ENCODE assay signal across 8 cellular contexts in genomic region chrX:41010188-41010846, GRCh38.
A peak's percentile ranks its signal among the peaks of the same experiment; 100 is the strongest.
DNase-seq lines count a peak whose midpoint lies in the region; ATAC-seq and TF ChIP-seq lines count a peak whose summit lies in the region.

No MANE protein-coding gene starts in this region.

- peak overlapping the region; percentile 93 for H3K27ac Mint-ChIP-seq in activated CD4-positive, alpha-beta T cell treated with anti-CD3 and anti-CD28 coated beads, Interleukin-2, amount 10 ng/mL, durations not matched to agents 7 days and 5 days

- peak overlapping the region; percentile 68 for H3K4me3 Mint-ChIP-seq in activated CD4-positive, alpha-beta T cell treated with anti-CD3 and anti-CD28 coated beads, Interleukin-2, amount 10 ng/mL, durations not matched to agents 7 days and 5 days

- H3K36me3 Mint-ChIP-seq in activated CD4-positive, alpha-beta T cell treated with anti-CD3 and anti-CD28 coated beads, Interleukin-2, amount 10 ng/mL, durations not matched to agents 7 days and 5 days (ENCODE audit: low read depth): no peaks in the 10 kb centered on the region

- intact Hi-C loops in lower leg skin (cut with DNase I; ENCODE audit: low total_unique reads): no loop called here

- POLR2A ChIA-PET in activated CD4-positive, alpha-beta T cell treated with anti-CD3 and anti-CD28 coated beads, Interleukin-2, amount 10 ng/mL, durations not matched to agents 7 days and 5 days (lab: Charles Lee): no interaction called here

- no peaks in the 10 kb centered on the region for H3K9me3 Mint-ChIP-seq in activated CD4-positive, alpha-beta T cell treated with anti-CD3 and anti-CD28 coated beads, Interleukin-2, amount 10 ng/mL, durations not matched to agents 7 days and 5 days

- H3K4me3 ChIP-seq in lower leg skin (ENCODE audit: low read depth, poor library complexity, severe bottlenecking): no peak overlapping the region

- no peak for TF ChIP-seq CTCF in lower leg skin (IDR thresholded peaks at IDR 0.05)

- TF ChIP-seq POLR2A in lower leg skin (IDR thresholded peaks at IDR 0.05): no peak

- 1 to 14% methylated on average over 22 of the region's 22 CpGs for WGBS in lower leg skin, 2 donors

- DNase-seq in GF-D8 (lab: John Stamatoyannopoulos, UW): peak; percentile 85
- DNase-seq in NCI-H1092 treated with DMSO at 0.1 percent for 48 hours (lab: John Stamatoyannopoulos, UW): peak; percentile 75
- peak; percentile 72 for DNase-seq in activated CD4-positive, alpha-beta T cell treated with anti-CD3 and anti-CD28 coated beads, Interleukin-2, amount 10 ng/mL, durations not matched to agents 7 days and 5 days
- DNase-seq in dermis blood vessel endothelial cell: peak; percentile 90
- peak; percentile 77 to 93 for DNase-seq in lower leg skin (ENCODE audit: low spot score in 2 of 2)
- peak; percentile 12 to 13 for DNase-seq in stimulated activated CD4-positive, alpha-beta T cell treated with anti-CD3 and anti-CD28 coated beads, Interleukin-2, amount 100 ng/mL, for 48 hours
- no peak for DNase-seq in NCI-H748 treated with DMSO at 0.1 percent for 48 hours (lab: John Stamatoyannopoulos, UW)

- no peaks in the 10 kb centered on the region for H3K27me3 Mint-ChIP-seq in activated CD4-positive, alpha-beta T cell treated with anti-CD3 and anti-CD28 coated beads, Interleukin-2, amount 10 ng/mL, durations not matched to agents 7 days and 5 days

- CTCF ChIA-PET in activated CD4-positive, alpha-beta T cell treated with anti-CD3 and anti-CD28 coated beads, Interleukin-2, amount 10 ng/mL, durations not matched to agents 7 days and 5 days (lab: Charles Lee): interaction anchor here (1.1 kb wide), 1 partner anchor 105 kb away, joined by 3 read pairs; no protein-coding TSS in a partner anchor

- peaks cover 27% of the 10 kb centered on the region for H3K4me1 Mint-ChIP-seq in activated CD4-positive, alpha-beta T cell treated with anti-CD3 and anti-CD28 coated beads, Interleukin-2, amount 10 ng/mL, durations not matched to agents 7 days and 5 days

- ATAC-seq in HG02884 (IDR thresholded peaks at IDR 0.05; ENCODE audit: unreplicated experiment): no peak
